Comparison of ENCODE assay signal across 23 cellular contexts in the genomic region with DNA sequence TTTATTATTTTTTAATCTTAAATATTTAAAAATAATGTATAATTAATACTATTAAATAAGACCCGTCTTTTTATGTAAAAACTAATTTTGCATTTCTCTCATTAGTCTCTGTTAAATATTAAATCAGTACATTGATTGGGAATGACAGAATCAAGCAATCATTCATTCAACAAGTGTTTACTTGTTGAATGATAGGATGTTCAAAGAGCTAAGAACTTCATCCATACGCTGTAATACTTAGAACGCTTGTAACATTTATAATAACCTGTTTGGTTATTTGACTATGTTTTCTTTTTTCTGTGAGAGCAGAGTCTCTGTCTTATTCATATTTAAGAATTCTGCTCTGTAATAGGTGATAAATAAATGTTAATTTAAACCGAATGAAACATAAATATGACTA. TPM values are rescaled to one million over a fixed set of nuclear protein-coding genes. Genes with fewer than 3 reads are reported as not detected.
A peak's percentile ranks its signal among the peaks of the same experiment; 100 is the strongest.
DNase-seq lines count a peak whose midpoint lies in the region; ATAC-seq, FAIRE-seq and TF ChIP-seq lines count a peak whose summit lies in the region.
"Had no signal": no experiment of that assay in that cellular context is flagged by ENCODE, and none has a peak within 500 bp of the region (broad histone marks: within the 10 kb centered on the region; RNA-seq: fewer than 3 reads in every experiment).

No MANE protein-coding gene starts in this region.

- no peaks in the 10 kb centered on the region for H3K9me3 ChIP-seq in pancreas
- H3K9me3 ChIP-seq: BE2C, MG63 had no signal

- DNase-seq in activated CD4-positive, alpha-beta T cell treated with anti-CD3 and anti-CD28 coated beads for 36 hours: no peak
- DNase-seq in activated CD4-positive, alpha-beta T cell treated with anti-CD3 and anti-CD28 coated beads for 1 hour: no peak
- no peak for DNase-seq in natural killer cell treated with Interleukin-12 subunit alpha and Interleukin-12 subunit beta and Interleukin-15 and Interleukin-18, amount 100 ng/mL, for 72 hours (ENCODE audit: low spot score)
- DNase-seq in natural killer cell: no peak
- no peak for DNase-seq in activated T-helper 2 cell treated with anti-CD3 and anti-CD28 coated beads, Interferon-gamma antibody, Interleukin-2, Interleukin-4, amounts not matched to agents 10 μg/mL and 5 μg/mL and 100 μg/mL, durations not matched to agents 14 hours and 24 hours and 36 hours (ENCODE audit: low spot score)
- no peak for DNase-seq in amniotic stem cell (lab: John Stamatoyannopoulos, UW)
- DNase-seq in pancreas: no peak
- DNase-seq: BE2C; DMS153; DND-41; MG63; NCI-H1105 treated with DMSO at 0.1 percent for 48 hours; NCI-H146; NCI-H1930; NCI-H2107; NCI-H748 treated with DMSO at 0.1 percent for 48 hours; NK-92 treated with Interleukin-12 subunit alpha and Interleukin-12 subunit beta, amount 100 ng/mL, for 24 hours had no signal

- peak overlapping the region; percentile 100 for H3K27ac Mint-ChIP-seq in activated CD4-positive, alpha-beta T cell treated with anti-CD3 and anti-CD28 coated beads for 36 hours
- peak overlapping the region; percentile 99 to 100 for H3K27ac Mint-ChIP-seq in natural killer cell treated with Interleukin-12 subunit alpha and Interleukin-12 subunit beta and Interleukin-15 and Interleukin-18, amount 100 ng/mL, for 72 hours
- H3K27ac Mint-ChIP-seq in natural killer cell: peak overlapping the region in 1 of 2 donors; percentile 5
- H3K27ac Mint-ChIP-seq in activated T-helper 2 cell treated with anti-CD3 and anti-CD28 coated beads, Interferon-gamma antibody, Interleukin-2, Interleukin-4, amounts not matched to agents 10 μg/mL and 5 μg/mL and 100 μg/mL, durations not matched to agents 14 hours and 24 hours and 36 hours: peak overlapping the region; percentile 99
- H3K27ac Mint-ChIP-seq: CD14-positive monocyte had no signal

- no peak for ATAC-seq in activated CD4-positive, alpha-beta T cell treated with anti-CD3 and anti-CD28 coated beads for 36 hours
- ATAC-seq in natural killer cell treated with Interleukin-12 subunit alpha and Interleukin-12 subunit beta and Interleukin-15 and Interleukin-18, amount 100 ng/mL, for 72 hours: no peak
- ATAC-seq in natural killer cell (no peak), HG02571 (IDR thresholded peaks at IDR 0.05; ENCODE audit: unreplicated experiment) (no peak), pancreas (no peak)

- H3K36me3 Mint-ChIP-seq in activated CD4-positive, alpha-beta T cell treated with anti-CD3 and anti-CD28 coated beads for 36 hours (ENCODE audit: low read depth): peaks cover 26% of the 10 kb centered on the region
- peaks cover 18% of the 10 kb centered on the region for H3K36me3 Mint-ChIP-seq in natural killer cell treated with Interleukin-12 subunit alpha and Interleukin-12 subunit beta and Interleukin-15 and Interleukin-18, amount 100 ng/mL, for 72 hours
- H3K36me3 Mint-ChIP-seq in natural killer cell: no peaks in the 10 kb centered on the region
- peaks cover 23% of the 10 kb centered on the region for H3K36me3 Mint-ChIP-seq in activated T-helper 2 cell treated with anti-CD3 and anti-CD28 coated beads, Interferon-gamma antibody, Interleukin-2, Interleukin-4, amounts not matched to agents 10 μg/mL and 5 μg/mL and 100 μg/mL, durations not matched to agents 14 hours and 24 hours and 36 hours (ENCODE audit: low read depth)
- H3K36me3 Mint-ChIP-seq: CD14-positive monocyte had no signal

- H3K27me3 Mint-ChIP-seq in activated CD4-positive, alpha-beta T cell treated with anti-CD3 and anti-CD28 coated beads for 36 hours: no peaks in the 10 kb centered on the region
- no peaks in the 10 kb centered on the region for H3K27me3 Mint-ChIP-seq in natural killer cell treated with Interleukin-12 subunit alpha and Interleukin-12 subunit beta and Interleukin-15 and Interleukin-18, amount 100 ng/mL, for 72 hours
- no peaks in the 10 kb centered on the region for H3K27me3 Mint-ChIP-seq in natural killer cell (ENCODE audit: low read depth in 2 of 2)
- no peaks in the 10 kb centered on the region for H3K27me3 Mint-ChIP-seq in activated T-helper 2 cell treated with anti-CD3 and anti-CD28 coated beads, Interferon-gamma antibody, Interleukin-2, Interleukin-4, amounts not matched to agents 10 μg/mL and 5 μg/mL and 100 μg/mL, durations not matched to agents 14 hours and 24 hours and 36 hours (ENCODE audit: low read depth)

- TF ChIP-seq CTCF in natural killer cell (IDR thresholded peaks at IDR 0.05): no peak
- TF ChIP-seq CTCF in pancreas (IDR thresholded peaks at IDR 0.05): no peak

- 84 to 86% methylated on average over 4 of the region's 4 CpGs for WGBS in pancreas, 2 donors

- FAIRE-seq in pancreas (lab: Jason Lieb, UNC): no peak

- peaks cover 1% of the 10 kb centered on the region for H3K9me3 Mint-ChIP-seq in activated CD4-positive, alpha-beta T cell treated with anti-CD3 and anti-CD28 coated beads for 36 hours (ENCODE audit: low read depth)
- H3K9me3 Mint-ChIP-seq in natural killer cell treated with Interleukin-12 subunit alpha and Interleukin-12 subunit beta and Interleukin-15 and Interleukin-18, amount 100 ng/mL, for 72 hours: peaks cover 4% of the 10 kb centered on the region
- H3K9me3 Mint-ChIP-seq in natural killer cell: no peaks in the 10 kb centered on the region
- H3K9me3 Mint-ChIP-seq in activated T-helper 2 cell treated with anti-CD3 and anti-CD28 coated beads, Interferon-gamma antibody, Interleukin-2, Interleukin-4, amounts not matched to agents 10 μg/mL and 5 μg/mL and 100 μg/mL, durations not matched to agents 14 hours and 24 hours and 36 hours: no peaks in the 10 kb centered on the region

- H3K4me3 ChIP-seq in pancreas: no peak overlapping the region
- H3K4me3 ChIP-seq: GM23248, MG63 had no signal

- CTCF ChIA-PET in activated CD4-positive, alpha-beta T cell treated with anti-CD3 and anti-CD28 coated beads for 36 hours (lab: Charles Lee): interaction anchor here (0.7 to 7.1 kb wide), 12 partner anchors 9 to 137 kb away, joined by 3 to 31 read pairs (median 4); no protein-coding TSS in a partner anchor

- peaks cover 65% of the 10 kb centered on the region for H3K4me1 Mint-ChIP-seq in activated CD4-positive, alpha-beta T cell treated with anti-CD3 and anti-CD28 coated beads for 36 hours
- peaks cover 57 to 79% of the 10 kb centered on the region in 2 donors for H3K4me1 Mint-ChIP-seq in natural killer cell treated with Interleukin-12 subunit alpha and Interleukin-12 subunit beta and Interleukin-15 and Interleukin-18, amount 100 ng/mL, for 72 hours (ENCODE audit: low read depth in 2 of 2)
- H3K4me1 Mint-ChIP-seq in natural killer cell: peaks cover 54 to 58% of the 10 kb centered on the region in 2 donors
- H3K4me1 Mint-ChIP-seq in activated T-helper 2 cell treated with anti-CD3 and anti-CD28 coated beads, Interferon-gamma antibody, Interleukin-2, Interleukin-4, amounts not matched to agents 10 μg/mL and 5 μg/mL and 100 μg/mL, durations not matched to agents 14 hours and 24 hours and 36 hours (ENCODE audit: low read depth): peaks cover 60% of the 10 kb centered on the region

- no peaks in the 10 kb centered on the region for H3K36me3 ChIP-seq in pancreas
- H3K36me3 ChIP-seq: BE2C, MG63 had no signal

- H3K4me3 Mint-ChIP-seq in activated CD4-positive, alpha-beta T cell treated with anti-CD3 and anti-CD28 coated beads for 36 hours: no peak overlapping the region
- no peak overlapping the region for H3K4me3 Mint-ChIP-seq in natural killer cell treated with Interleukin-12 subunit alpha and Interleukin-12 subunit beta and Interleukin-15 and Interleukin-18, amount 100 ng/mL, for 72 hours
- no peak overlapping the region for H3K4me3 Mint-ChIP-seq in natural killer cell
- no peak overlapping the region for H3K4me3 Mint-ChIP-seq in activated T-helper 2 cell treated with anti-CD3 and anti-CD28 coated beads, Interferon-gamma antibody, Interleukin-2, Interleukin-4, amounts not matched to agents 10 μg/mL and 5 μg/mL and 100 μg/mL, durations not matched to agents 14 hours and 24 hours and 36 hours (ENCODE audit: low read depth)
- H3K4me3 Mint-ChIP-seq: CD14-positive monocyte had no signal

- no peak overlapping the region for H3K27ac ChIP-seq in pancreas
- H3K27ac ChIP-seq: 22Rv1, GM23248 had no signal

- POLR2A ChIA-PET in activated CD4-positive, alpha-beta T cell treated with anti-CD3 and anti-CD28 coated beads for 36 hours (lab: Charles Lee): no interaction called here

- no peaks in the 10 kb centered on the region for H3K27me3 ChIP-seq in pancreas
- H3K27me3 ChIP-seq: MG63 had no signal

- peaks cover 0 to 8% (median 0%) of the 10 kb centered on the region in 3 donors for H3K4me1 ChIP-seq in pancreas
- H3K4me1 ChIP-seq: BE2C had no signal

- intact Hi-C loops in activated CD4-positive, alpha-beta T cell treated with anti-CD3 and anti-CD28 coated beads for 36 hours (cut with DNase I, micrococcal nuclease): loop anchor here in 1 of 2 experiments (10.0 kb wide), 1 partner anchor 135 kb away; no protein-coding TSS in a partner anchor
- intact Hi-C loops in natural killer cell (cut with micrococcal nuclease) (no loop called here), pancreas (cut with DNase I) (no loop called here)
- intact Hi-C loops in activated T-helper 2 cell treated with anti-CD3 and anti-CD28 coated beads, Interferon-gamma antibody, Interleukin-2, Interleukin-4, amounts not matched to agents 10 μg/mL and 5 μg/mL and 100 μg/mL, durations not matched to agents 14 hours and 24 hours and 36 hours (cut with micrococcal nuclease): no loop called here

RNA-seq across cellular contexts. Expression of a gene that starts 2.9 kb away (rescaled TPM):
- 100 to 1,000 TPM; 165 to 187 TPM for total RNA-seq in activated CD4-positive, alpha-beta T cell treated with anti-CD3 and anti-CD28 coated beads for 36 hours
- total RNA-seq in natural killer cell treated with Interleukin-12 subunit alpha and Interleukin-12 subunit beta and Interleukin-15 and Interleukin-18, amount 100 ng/mL, for 72 hours: 100 to 1,000 TPM; 219 to 220 TPM
- 10 to 100 TPM; 12.6 to 32.5 (median 21.4) TPM for total RNA-seq in natural killer cell
- total RNA-seq in activated T-helper 2 cell treated with anti-CD3 and anti-CD28 coated beads, Interferon-gamma antibody, Interleukin-2, Interleukin-4, amounts not matched to agents 10 μg/mL and 5 μg/mL and 100 μg/mL, durations not matched to agents 14 hours and 24 hours and 36 hours: 152 and 154 TPM in 2 replicates
- 1 to 10 TPM in 1 of 6 donors, under 1 TPM in 4, not detected in 1; 0.28 to 1.7 (median 0.63) TPM for total RNA-seq in pancreas
- 1 to 10 TPM; 1.2 to 1.7 TPM for polyA plus RNA-seq in pancreas
- total RNA-seq: GM23248, H7, LHCN-M2 had no signal
- polyA plus RNA-seq: GM23248 had no signal

RNA-seq across cellular contexts. Expression of a gene that starts 59.0 kb away (rescaled TPM):
- 1 to 10 TPM; 2.2 to 3.2 TPM for total RNA-seq in activated CD4-positive, alpha-beta T cell treated with anti-CD3 and anti-CD28 coated beads for 36 hours
- total RNA-seq in natural killer cell treated with Interleukin-12 subunit alpha and Interleukin-12 subunit beta and Interleukin-15 and Interleukin-18, amount 100 ng/mL, for 72 hours: 10 to 100 TPM in 1 of 2 donors, 1 to 10 TPM in 1; 5.3 to 21.2 TPM
- 1 to 10 TPM; 1.4 to 4.8 (median 2.1) TPM for total RNA-seq in natural killer cell
- total RNA-seq in activated T-helper 2 cell treated with anti-CD3 and anti-CD28 coated beads, Interferon-gamma antibody, Interleukin-2, Interleukin-4, amounts not matched to agents 10 μg/mL and 5 μg/mL and 100 μg/mL, durations not matched to agents 14 hours and 24 hours and 36 hours: 3.2 and 5.9 TPM in 2 replicates
- total RNA-seq in pancreas: 1 to 10 TPM; 1.3 to 6.3 (median 2.9) TPM
- under 1 TPM; 0.33 to 0.42 TPM for polyA plus RNA-seq in pancreas
- total RNA-seq: GM23248 had no signal

Comparison
In these comparisons a context has a peak if more than half of its experiments do, and no peak if none do; other contexts are left out.
1. RNA of a gene that starts 2.9 kb away (total RNA-seq): 219 to 220 TPM in natural killer cell treated with Interleukin-12 subunit alpha and Interleukin-12 subunit beta and Interleukin-15 and Interleukin-18, amount 100 ng/mL, for 72 hours, 165 to 187 TPM in activated CD4-positive, alpha-beta T cell treated with anti-CD3 and anti-CD28 coated beads for 36 hours, 152 to 154 TPM in activated T-helper 2 cell treated with anti-CD3 and anti-CD28 coated beads, Interferon-gamma antibody, Interleukin-2, Interleukin-4, amounts not matched to agents 10 μg/mL and 5 μg/mL and 100 μg/mL, durations not matched to agents 14 hours and 24 hours and 36 hours and 12.6 to 32.5 TPM in natural killer cell; 0.28 to 1.7 TPM in pancreas; every median in the first group is over 4 times any median in the second.